In the genomic region with DNA sequence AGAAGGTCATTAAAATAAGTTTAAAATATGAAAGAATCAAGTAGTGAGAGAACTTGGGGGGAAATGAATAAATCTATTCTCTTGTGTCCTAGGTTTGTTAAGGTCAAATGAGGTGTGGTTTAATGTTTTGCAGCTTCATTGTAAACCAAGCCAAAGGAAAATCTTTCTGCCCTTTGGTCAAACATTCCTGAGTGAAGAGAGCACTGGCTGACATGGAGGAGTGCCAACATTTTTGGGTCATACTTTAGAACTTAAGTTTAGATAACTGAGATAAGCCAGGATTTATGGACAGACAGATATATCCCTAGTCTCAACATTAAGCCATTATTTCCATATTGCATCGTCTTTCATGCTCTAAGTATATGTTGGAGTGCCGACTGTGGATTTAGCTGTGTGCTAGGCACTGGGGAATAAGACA, we compare ENCODE assay signal across 10 cellular contexts.
A peak's percentile ranks its signal among the peaks of the same experiment; 100 is the strongest.
DNase-seq lines count a peak whose midpoint lies in the region; ATAC-seq and TF ChIP-seq lines count a peak whose summit lies in the region.
"Had no signal": no experiment of that assay in that cellular context is flagged by ENCODE, and none has a peak within 500 bp of the region (broad histone marks: within the 10 kb centered on the region; RNA-seq: fewer than 3 reads in every experiment).

No MANE protein-coding gene starts in this region.

- no TSS peak for BruUV-seq in PC-3 (replicated peaks; lab: Mats Ljungman, UMichigan)

- TF ChIP-seq CTCF in PC-3 (conservative IDR thresholded peaks at IDR 0.05; ENCODE audit: low read depth, low read length) (no peak), epithelial cell of esophagus (IDR thresholded peaks at IDR 0.05; ENCODE audit: insufficient read depth, low read depth, low read length, missing control alignments) (no peak)

- H3K27me3 ChIP-seq in PC-3 (ENCODE audit: low read length): no peaks in the 10 kb centered on the region; the same call in 1 of the 2 replicates

- peaks cover 1% of the 10 kb centered on the region; the same call in 1 of the 2 replicates for H3K9me3 ChIP-seq in PC-3 (ENCODE audit: low read length)

- no peaks in the 10 kb centered on the region for H3F3A ChIP-seq in PC-3 (ENCODE audit: low read length, unreplicated experiment)

- H3K36me3 ChIP-seq in PC-3 (ENCODE audit: low read depth, low read length): no peaks in the 10 kb centered on the region

- CTCF ChIA-PET in PC-3 (lab: Charles Lee): no interaction called here

- no peak overlapping the region for H2AFZ ChIP-seq in PC-3 (ENCODE audit: low read length)

- intact Hi-C loops in PC-3 (cut with micrococcal nuclease): no loop called here

- H4K20me1 ChIP-seq in PC-3 (ENCODE audit: low read length): no peaks in the 10 kb centered on the region

- no peaks in the 10 kb centered on the region for H3K4me1 ChIP-seq in PC-3 (ENCODE audit: insufficient read depth, low read length)

- H3K79me2 ChIP-seq in PC-3 (ENCODE audit: low read length): no peaks in the 10 kb centered on the region

- peak; percentile 84 for DNase-seq in Daoy (ENCODE audit: low read depth)
- DNase-seq in PC-3: peak; percentile 16
- DNase-seq in epithelial cell of esophagus (ENCODE audit: low read depth): peak; percentile 38
- peak; percentile 30 for DNase-seq in mucosa of gallbladder (ENCODE audit: low spot score)
- no peak for DNase-seq in NCI-H2081 (lab: John Stamatoyannopoulos, UW)
- DNase-seq in activated CD4-positive, alpha-beta T cell treated with anti-CD3 and anti-CD28 coated beads for 4 hours: no peak
- no peak for DNase-seq in stimulated activated CD4-positive, alpha-beta T cell treated with anti-CD3 and anti-CD28 coated beads, Interleukin-2, amount 100 ng/mL, for 24 hours
- no peak for DNase-seq in DMS53 (lab: John Stamatoyannopoulos, UW)
- DNase-seq: aorta, NCI-H1092 had no signal

- no peak overlapping the region for H3K27ac ChIP-seq in PC-3 (ENCODE audit: low read length)

- no peak for ATAC-seq in PC-3

- POLR2A ChIA-PET in PC-3 (lab: Charles Lee; ENCODE audit: unreplicated experiment): no interaction called here

- no peak overlapping the region for H3K9ac ChIP-seq in PC-3 (ENCODE audit: low read length)

- no peak overlapping the region for H3K4me3 ChIP-seq in PC-3 (ENCODE audit: low read length)
- no peak overlapping the region for H3K4me3 ChIP-seq in epithelial cell of esophagus (ENCODE audit: low read length)

- H3K9me2 ChIP-seq in PC-3 (replicated peaks; ENCODE audit: low read length): no peaks in the 10 kb centered on the region

- H3K4me2 ChIP-seq in PC-3 (ENCODE audit: low read length): no peak overlapping the region

Comparison
In these comparisons a context has a peak if more than half of its experiments do, and no peak if none do; other contexts are left out.
1. DNase-seq: peak in Daoy (single experiment), PC-3 (single experiment), epithelial cell of esophagus (single experiment) and mucosa of gallbladder (single experiment); none in NCI-H2081 (0 of 2), activated CD4-positive, alpha-beta T cell treated with anti-CD3 and anti-CD28 coated beads for 4 hours (0 of 2), stimulated activated CD4-positive, alpha-beta T cell treated with anti-CD3 and anti-CD28 coated beads, Interleukin-2, amount 100 ng/mL, for 24 hours (0 of 2) and DMS53 (single experiment).